ENCODE assay signal across 21 cellular contexts in the genomic region with DNA sequence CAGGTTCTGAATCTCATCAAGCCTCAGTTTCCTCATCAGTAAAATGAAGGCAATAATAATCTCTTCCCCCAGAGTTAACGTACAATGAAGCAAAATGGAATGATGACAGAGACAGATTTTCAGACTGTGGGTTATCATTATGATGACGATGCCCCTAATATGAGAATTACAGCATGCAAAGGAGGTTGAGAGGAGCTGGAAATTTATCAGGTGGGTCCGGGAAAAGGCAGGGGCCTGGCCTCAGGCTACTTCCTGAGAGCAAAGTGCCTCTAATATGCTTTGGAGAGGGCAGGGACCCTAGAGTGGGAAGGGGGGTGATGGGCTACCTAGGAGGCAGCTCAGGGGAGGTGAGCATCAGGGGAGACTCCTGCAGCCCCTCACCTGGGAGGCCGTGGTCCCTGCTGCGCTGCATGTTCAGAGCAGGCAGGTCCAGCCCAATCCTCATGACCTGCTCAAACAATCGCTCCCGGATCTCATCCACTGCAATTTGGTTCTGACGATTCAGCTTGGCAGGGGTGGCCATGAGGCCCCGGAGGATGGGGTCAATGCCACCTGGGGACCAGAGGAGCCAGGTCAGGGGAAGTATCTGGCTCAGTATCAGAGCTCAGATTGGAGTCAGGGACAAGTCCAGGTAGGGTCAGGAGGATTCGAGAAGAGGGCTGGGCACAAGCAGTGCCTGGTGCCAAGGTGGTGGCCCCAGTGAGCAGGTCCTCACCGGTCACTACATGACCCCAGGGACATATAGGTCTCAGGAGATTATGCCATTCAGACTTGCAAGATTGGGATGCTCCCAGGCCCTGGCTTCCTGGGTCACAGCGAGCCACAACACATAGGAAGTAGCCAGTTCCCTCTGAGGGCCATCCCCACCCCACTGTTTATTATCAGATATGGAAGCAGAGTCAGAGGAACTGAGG. TPM values are rescaled to one million over a fixed set of nuclear protein-coding genes. Genes with fewer than 3 reads are reported as not detected.
DNase-seq lines count a peak whose midpoint lies in the region; ATAC-seq, FAIRE-seq and TF ChIP-seq lines count a peak whose summit lies in the region.
"Had no signal": no experiment of that assay in that cellular context is flagged by ENCODE, and none has a peak within 500 bp of the region (broad histone marks: within the 10 kb centered on the region; RNA-seq: fewer than 3 reads in every experiment).

No MANE protein-coding gene starts in this region.

- DNase-seq in right atrium auricular region (ENCODE audit: low spot score): peak; percentile 56
- DNase-seq in right cardiac atrium: no peak
- DNase-seq in activated CD8-positive, alpha-beta memory T cell treated with anti-CD3 and anti-CD28 coated beads, Interleukin-2, amount 10 ng/mL, durations not matched to agents 7 days and 5 days: peak; percentile 34
- peak; percentile 81 for DNase-seq in osteoblast (ENCODE audit: insufficient read length, low spot score, missing footprints)
- DNase-seq in RKO (ENCODE audit: low spot score): no peak
- DNase-seq in hypothalamus (lab: John Stamatoyannopoulos, UW): no peak
- no peak for DNase-seq in frontal cortex (ENCODE audit: low spot score in 2 of 2)
- DNase-seq: CD8-positive, alpha-beta T cell; KBM-7; NCI-H1105 treated with DMSO at 0.1 percent for 48 hours; NCI-H1694 treated with DMSO at 0.1 percent for 48 hours; NCI-H2107; NCI-H510A treated with DMSO at 0.1 percent for 48 hours; NCI-H774; OCI-M1; SHP77 had no signal

- intact Hi-C loops in right cardiac atrium (cut with DNase I): no loop called here

- CTCF ChIA-PET in activated CD8-positive, alpha-beta memory T cell treated with anti-CD3 and anti-CD28 coated beads, Interleukin-2, amount 10 ng/mL, durations not matched to agents 7 days and 5 days (lab: Charles Lee): interaction anchor here (0.8 kb wide), 1 partner anchor 23 kb away, joined by 3 read pairs; no protein-coding TSS in a partner anchor

- no peaks in the 10 kb centered on the region for H3K36me3 Mint-ChIP-seq in activated CD8-positive, alpha-beta memory T cell treated with anti-CD3 and anti-CD28 coated beads, Interleukin-2, amount 10 ng/mL, durations not matched to agents 7 days and 5 days
- H3K36me3 Mint-ChIP-seq: CD8-positive, alpha-beta T cell had no signal

- H3K36me3 ChIP-seq in right atrium auricular region (no peaks in the 10 kb centered on the region), osteoblast (ENCODE audit: insufficient read depth, low read length) (no peaks in the 10 kb centered on the region)

- H3K4me3 ChIP-seq in right atrium auricular region (no peak overlapping the region), right cardiac atrium (ENCODE audit: low read length) (no peak overlapping the region), osteoblast (ENCODE audit: insufficient read depth, low read length) (no peak overlapping the region)
- H3K4me3 ChIP-seq: A549 had no signal

- no peak overlapping the region for H3K27ac Mint-ChIP-seq in activated CD8-positive, alpha-beta memory T cell treated with anti-CD3 and anti-CD28 coated beads, Interleukin-2, amount 10 ng/mL, durations not matched to agents 7 days and 5 days
- H3K27ac Mint-ChIP-seq: CD8-positive, alpha-beta T cell had no signal

- no peak overlapping the region for H3K4me3 Mint-ChIP-seq in activated CD8-positive, alpha-beta memory T cell treated with anti-CD3 and anti-CD28 coated beads, Interleukin-2, amount 10 ng/mL, durations not matched to agents 7 days and 5 days
- H3K4me3 Mint-ChIP-seq: CD8-positive, alpha-beta T cell had no signal

- H2AFZ ChIP-seq in osteoblast (ENCODE audit: low read length): no peak overlapping the region

- no peak overlapping the region for H3K27ac ChIP-seq in right atrium auricular region
- H3K27ac ChIP-seq in right cardiac atrium (ENCODE audit: low read length): no peak overlapping the region
- H3K27ac ChIP-seq in osteoblast (ENCODE audit: low read depth, low read length): no peak overlapping the region
- H3K27ac ChIP-seq: A549 had no signal

- no peak for TF ChIP-seq CTCF in right atrium auricular region (IDR thresholded peaks at IDR 0.05)
- TF ChIP-seq CTCF in osteoblast (IDR thresholded peaks at IDR 0.05; ENCODE audit: extremely low read depth, low read depth, low read length): no peak

- H4K20me1 ChIP-seq in osteoblast (ENCODE audit: insufficient read depth, low read length): no peaks in the 10 kb centered on the region

- no peak overlapping the region for H3K4me2 ChIP-seq in osteoblast (ENCODE audit: insufficient read depth, low read length)
- H3K4me2 ChIP-seq: A549 had no signal

- peaks cover 9% of the 10 kb centered on the region for H3K27me3 Mint-ChIP-seq in activated CD8-positive, alpha-beta memory T cell treated with anti-CD3 and anti-CD28 coated beads, Interleukin-2, amount 10 ng/mL, durations not matched to agents 7 days and 5 days

- peaks cover 10% of the 10 kb centered on the region for H3K4me1 Mint-ChIP-seq in activated CD8-positive, alpha-beta memory T cell treated with anti-CD3 and anti-CD28 coated beads, Interleukin-2, amount 10 ng/mL, durations not matched to agents 7 days and 5 days

- no peak for ATAC-seq in right cardiac atrium
- no peak for ATAC-seq in activated CD8-positive, alpha-beta memory T cell treated with anti-CD3 and anti-CD28 coated beads, Interleukin-2, amount 10 ng/mL, durations not matched to agents 7 days and 5 days
- ATAC-seq: A549; CD8-positive, alpha-beta T cell had no signal

- no peaks in the 10 kb centered on the region for H3K9me3 Mint-ChIP-seq in activated CD8-positive, alpha-beta memory T cell treated with anti-CD3 and anti-CD28 coated beads, Interleukin-2, amount 10 ng/mL, durations not matched to agents 7 days and 5 days (ENCODE audit: low read depth)
- H3K9me3 Mint-ChIP-seq: CD8-positive, alpha-beta T cell had no signal

- H3K4me1 ChIP-seq in right atrium auricular region (no peaks in the 10 kb centered on the region), right cardiac atrium (ENCODE audit: control insufficient read depth, insufficient read depth, low read length) (no peaks in the 10 kb centered on the region), osteoblast (ENCODE audit: insufficient read depth, low read length) (no peaks in the 10 kb centered on the region)
- H3K4me1 ChIP-seq: A549 had no signal

- WGBS in right cardiac atrium: 75% methylated on average over 12 of the region's 12 CpGs

- H3K79me2 ChIP-seq in osteoblast (ENCODE audit: insufficient read depth, low read length): no peaks in the 10 kb centered on the region

- no peaks in the 10 kb centered on the region for H3K9me3 ChIP-seq in right atrium auricular region
- no peaks in the 10 kb centered on the region for H3K9me3 ChIP-seq in right cardiac atrium (ENCODE audit: control insufficient read depth, low read length)
- no peaks in the 10 kb centered on the region for H3K9me3 ChIP-seq in osteoblast (ENCODE audit: low read depth, low read length)
- H3K9me3 ChIP-seq: A549 had no signal

- H3K27me3 ChIP-seq in right atrium auricular region (no peaks in the 10 kb centered on the region), right cardiac atrium (ENCODE audit: control insufficient read depth, insufficient read depth) (no peaks in the 10 kb centered on the region), osteoblast (ENCODE audit: insufficient read depth, low read length) (no peaks in the 10 kb centered on the region)

- no peak for FAIRE-seq in frontal cortex (lab: Jason Lieb, UNC)
- FAIRE-seq: A549, D721Med had no signal

RNA-seq across cellular contexts. Expression of gene MPO, which starts 8.1 kb away (rescaled TPM):
- total RNA-seq in right atrium auricular region (under 1 TPM; 0.12 to 0.30 TPM), right cardiac atrium (under 1 TPM; 0.06 to 0.50 (median 0.23) TPM), osteoblast (under 0.01 TPM in 1 of 2 replicates, not detected in the other), frontal cortex (1.2 TPM)
- polyA plus RNA-seq in right cardiac atrium: 0.07 TPM
- total RNA-seq in activated CD8-positive, alpha-beta memory T cell treated with anti-CD3 and anti-CD28 coated beads, Interleukin-2, amount 10 ng/mL, durations not matched to agents 7 days and 5 days: under 1 TPM in 1 of 2 experiments, not detected in 1; 0.09 TPM
- total RNA-seq: CD8-positive, alpha-beta T cell; H4 had no signal
- polyA plus RNA-seq: A549, BJ had no signal

RNA-seq across cellular contexts. Expression of gene LPO, which starts 34.2 kb away (rescaled TPM):
- not detected for total RNA-seq in right atrium auricular region
- not detected for total RNA-seq in right cardiac atrium
- 0.29 TPM for polyA plus RNA-seq in right cardiac atrium
- total RNA-seq in activated CD8-positive, alpha-beta memory T cell treated with anti-CD3 and anti-CD28 coated beads, Interleukin-2, amount 10 ng/mL, durations not matched to agents 7 days and 5 days: not detected
- under 0.01 TPM in 1 of 2 replicates, not detected in the other for total RNA-seq in osteoblast
- not detected for total RNA-seq in frontal cortex
- total RNA-seq: CD8-positive, alpha-beta T cell; H4; RPMI7951 had no signal
- polyA plus RNA-seq: A549 had no signal

RNA-seq across cellular contexts. Expression of gene MKS1, which starts 53.6 kb away (rescaled TPM):
- total RNA-seq in right atrium auricular region: 1 to 10 TPM; 4.8 to 6.4 TPM
- total RNA-seq in right cardiac atrium: 10 to 100 TPM in 1 of 4 donors, 1 to 10 TPM in 3; 5.6 to 11.4 (median 7.2) TPM
- 5.9 TPM for polyA plus RNA-seq in right cardiac atrium
- 10 to 100 TPM; 17.8 to 18.2 TPM for total RNA-seq in activated CD8-positive, alpha-beta memory T cell treated with anti-CD3 and anti-CD28 coated beads, Interleukin-2, amount 10 ng/mL, durations not matched to agents 7 days and 5 days
- 9.7 and 11.2 TPM in 2 replicates for total RNA-seq in osteoblast
- total RNA-seq in frontal cortex: 13.0 TPM

RNA-seq across cellular contexts. Expression of gene TSPOAP1, which starts 56.0 kb away (rescaled TPM):
- 1 to 10 TPM; 6.1 to 8.5 TPM for total RNA-seq in right atrium auricular region
- 10 to 100 TPM in 3 of 4 donors, 1 to 10 TPM in 1; 7.0 to 21.5 (median 19.2) TPM for total RNA-seq in right cardiac atrium
- polyA plus RNA-seq in right cardiac atrium: 13.0 TPM
- total RNA-seq in activated CD8-positive, alpha-beta memory T cell treated with anti-CD3 and anti-CD28 coated beads, Interleukin-2, amount 10 ng/mL, durations not matched to agents 7 days and 5 days: 10 to 100 TPM; 25.6 to 66.3 TPM
- total RNA-seq in osteoblast: 3.8 and 4.3 TPM in 2 replicates
- 31.0 TPM for total RNA-seq in frontal cortex
- total RNA-seq: H4 had no signal
- polyA plus RNA-seq: A549 had no signal

Comparison
In these comparisons a context has a peak if more than half of its experiments do, and no peak if none do; other contexts are left out.
1. DNase-seq: peak in right atrium auricular region (single experiment), activated CD8-positive, alpha-beta memory T cell treated with anti-CD3 and anti-CD28 coated beads, Interleukin-2, amount 10 ng/mL, durations not matched to agents 7 days and 5 days (single experiment) and osteoblast (single experiment); none in right cardiac atrium (0 of 3), RKO (single experiment), hypothalamus (0 of 51) and frontal cortex (0 of 2).